In the genomic region with DNA sequence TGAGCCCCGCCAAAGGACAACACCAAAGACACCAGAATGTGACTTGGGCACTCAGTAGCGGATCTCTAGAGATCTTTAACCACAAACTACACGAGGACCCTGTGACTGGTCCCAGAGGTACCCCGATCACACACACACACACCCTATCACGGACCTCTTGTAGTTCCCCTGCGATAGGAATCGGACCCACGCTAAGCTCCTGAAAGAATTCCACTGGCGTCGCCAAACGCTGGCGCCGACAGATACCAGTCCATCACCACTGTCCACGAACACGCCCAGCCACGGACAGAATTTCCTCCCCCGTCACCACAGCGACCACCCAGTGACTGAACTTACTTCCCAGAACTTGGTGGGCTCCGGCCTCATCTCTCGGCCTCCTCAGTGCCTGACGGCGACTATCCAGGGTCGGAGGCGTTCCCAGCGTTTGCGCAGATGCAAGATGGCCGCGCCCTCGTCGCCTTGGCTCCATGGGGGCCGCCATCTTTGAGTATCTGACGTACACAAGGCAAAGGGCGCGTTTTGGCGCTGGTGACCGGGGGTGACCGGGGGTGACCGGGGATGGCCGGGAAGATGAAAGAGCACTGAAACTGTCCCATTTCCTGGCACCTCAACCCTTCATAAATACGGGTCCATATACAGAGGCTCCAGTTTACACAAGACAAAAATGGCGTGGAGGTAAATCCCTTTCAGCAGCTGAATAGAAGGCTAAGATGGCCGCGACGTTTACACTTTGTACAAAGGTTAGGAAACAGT, we compare ENCODE assay signal across 8 cellular contexts. TPM values are rescaled to one million over a fixed set of nuclear protein-coding genes. Genes with fewer than 3 reads are reported as not detected.
DNase-seq lines count a peak whose midpoint lies in the region; ATAC-seq and TF ChIP-seq lines count a peak whose summit lies in the region.

A gene (minus strand): TSS at position 407 of the 753 bp plus-strand sequence. CDS start 4,500 bp downstream, outside the sequence.

- H3K79me2 ChIP-seq in DOHH2 (ENCODE audit: control insufficient read depth, low read length) = no peaks in the 10 kb centered on the region
- H3K79me2 ChIP-seq in osteoblast (ENCODE audit: insufficient read depth, low read length) = peaks cover 28% of the 10 kb centered on the region

- H2AFZ ChIP-seq in osteoblast (ENCODE audit: low read length) = peak within 1 kb of the TSS; percentile 100

- peak; percentile 92 for ATAC-seq in GM21825 (IDR thresholded peaks at IDR 0.05; ENCODE audit: unreplicated experiment)
- peak; percentile 99 for ATAC-seq in SK-N-SH treated with all-trans-retinoic acid at 6 μM for 48 hours
- ATAC-seq in activated naive CD8-positive, alpha-beta T cell treated with anti-CD3 and anti-CD28 coated beads, Interleukin-2, amount 10 ng/mL, durations not matched to agents 7 days and 5 days (ENCODE audit: low read depth) = peak; percentile 95

- 0 out of 2 replicates have a peak, but pooled peaks cover 2% of the 10 kb centered on the region for H3F3A ChIP-seq in DOHH2 (ENCODE audit: control insufficient read depth, insufficient read depth)

- no peaks in the 10 kb centered on the region for H3K9me2 ChIP-seq in DOHH2 (replicated peaks; ENCODE audit: control insufficient read depth, low read length)

- H3K4me1 ChIP-seq in DOHH2 (ENCODE audit: control insufficient read depth, low read length) (peaks cover 11% of the 10 kb centered on the region), osteoblast (ENCODE audit: insufficient read depth, low read length) (peaks cover 6% of the 10 kb centered on the region)

- H3K4me3 ChIP-seq in DOHH2 (ENCODE audit: low read length) (peak within 1 kb of the TSS; percentile 77), MG63 (peak within 1 kb of the TSS; percentile 88), osteoblast (ENCODE audit: insufficient read depth, low read length) (peak within 1 kb of the TSS; percentile 97)

- peak within 1 kb of the TSS; percentile 76 for H3K4me2 ChIP-seq in DOHH2 (ENCODE audit: low read length)
- peak within 1 kb of the TSS; percentile 85 for H3K4me2 ChIP-seq in osteoblast (ENCODE audit: insufficient read depth, low read length)

- H4K20me1 ChIP-seq in DOHH2 (ENCODE audit: control insufficient read depth, insufficient read depth, low read depth, low read length) = no peaks in the 10 kb centered on the region
- no peaks in the 10 kb centered on the region for H4K20me1 ChIP-seq in osteoblast (ENCODE audit: insufficient read depth, low read length)

- H3K27me3 Mint-ChIP-seq in activated naive CD8-positive, alpha-beta T cell treated with anti-CD3 and anti-CD28 coated beads, Interleukin-2, amount 10 ng/mL, durations not matched to agents 7 days and 5 days = no peaks in the 10 kb centered on the region

- H3K27ac Mint-ChIP-seq in activated naive CD8-positive, alpha-beta T cell treated with anti-CD3 and anti-CD28 coated beads, Interleukin-2, amount 10 ng/mL, durations not matched to agents 7 days and 5 days = peak within 1 kb of the TSS; percentile 97

- TF ChIP-seq CTCF in DOHH2 (IDR thresholded peaks at IDR 0.05; ENCODE audit: low read depth, low read length, poor library complexity, severe bottlenecking) (no peak), osteoblast (IDR thresholded peaks at IDR 0.05; ENCODE audit: extremely low read depth, low read depth, low read length) (no peak)

- no peak within 1 kb of the TSS for H3K27ac ChIP-seq in DOHH2 (ENCODE audit: low read depth, low read length)
- H3K27ac ChIP-seq in osteoblast (ENCODE audit: low read depth, low read length) = peak within 1 kb of the TSS; percentile 92
- H3K27ac ChIP-seq in temporal lobe (ENCODE audit: low read depth, low read length) = peak within 1 kb of the TSS; percentile 82

- peaks cover 25% of the 10 kb centered on the region for H3K9me3 Mint-ChIP-seq in activated naive CD8-positive, alpha-beta T cell treated with anti-CD3 and anti-CD28 coated beads, Interleukin-2, amount 10 ng/mL, durations not matched to agents 7 days and 5 days

- H3K36me3 Mint-ChIP-seq in activated naive CD8-positive, alpha-beta T cell treated with anti-CD3 and anti-CD28 coated beads, Interleukin-2, amount 10 ng/mL, durations not matched to agents 7 days and 5 days = peaks cover 49% of the 10 kb centered on the region

- H3K9me3 ChIP-seq in DOHH2 (ENCODE audit: control insufficient read depth, insufficient read depth, low read length) = peaks cover 42% of the 10 kb centered on the region
- peaks cover 22% of the 10 kb centered on the region for H3K9me3 ChIP-seq in MG63
- H3K9me3 ChIP-seq in osteoblast (ENCODE audit: low read depth, low read length) = no peaks in the 10 kb centered on the region

- DNase-seq in MG63 (peak; percentile 85), head of caudate nucleus (peak; percentile 92 to 98 (median 95)), osteoblast (ENCODE audit: insufficient read length, low spot score, missing footprints) (peak; percentile 93)
- DNase-seq in activated naive CD8-positive, alpha-beta T cell treated with anti-CD3 and anti-CD28 coated beads, Interleukin-2, amount 10 ng/mL, durations not matched to agents 7 days and 5 days = peak; percentile 88

- POLR2A ChIA-PET in activated naive CD8-positive, alpha-beta T cell treated with anti-CD3 and anti-CD28 coated beads, Interleukin-2, amount 10 ng/mL, durations not matched to agents 7 days and 5 days (lab: Charles Lee) = interaction anchor here (0.6 to 1.9 kb wide), 4 partner anchors 20 to 181 kb away, joined by 3 to 7 read pairs (median 5); a partner anchor contains a TSS

- intact Hi-C loops in head of caudate nucleus (cut with DNase I) = loop anchor here (2.0 kb wide), 1 partner anchor 21 kb away; a partner anchor contains a TSS

- peaks cover 10% of the 10 kb centered on the region for H3K4me1 Mint-ChIP-seq in activated naive CD8-positive, alpha-beta T cell treated with anti-CD3 and anti-CD28 coated beads, Interleukin-2, amount 10 ng/mL, durations not matched to agents 7 days and 5 days

- H3K36me3 ChIP-seq in DOHH2 (ENCODE audit: control insufficient read depth, low read length) (peaks cover 4% of the 10 kb centered on the region), MG63 (peaks cover 9% of the 10 kb centered on the region), osteoblast (ENCODE audit: insufficient read depth, low read length) (no peaks in the 10 kb centered on the region)

- H3K4me3 Mint-ChIP-seq in activated naive CD8-positive, alpha-beta T cell treated with anti-CD3 and anti-CD28 coated beads, Interleukin-2, amount 10 ng/mL, durations not matched to agents 7 days and 5 days = peak within 1 kb of the TSS; percentile 91

- H3K27me3 ChIP-seq in DOHH2 (ENCODE audit: control insufficient read depth, low read length) (no peaks in the 10 kb centered on the region), MG63 (no peaks in the 10 kb centered on the region), osteoblast (ENCODE audit: insufficient read depth, low read length) (no peaks in the 10 kb centered on the region)

TF ChIP-seq in SK-N-SH treated with all-trans-retinoic acid at 6 μM for 48 hours, 23 proteins besides CTCF, POLR2A, EP300 and RAD21:
- TF ChIP-seq, protein P1, sequence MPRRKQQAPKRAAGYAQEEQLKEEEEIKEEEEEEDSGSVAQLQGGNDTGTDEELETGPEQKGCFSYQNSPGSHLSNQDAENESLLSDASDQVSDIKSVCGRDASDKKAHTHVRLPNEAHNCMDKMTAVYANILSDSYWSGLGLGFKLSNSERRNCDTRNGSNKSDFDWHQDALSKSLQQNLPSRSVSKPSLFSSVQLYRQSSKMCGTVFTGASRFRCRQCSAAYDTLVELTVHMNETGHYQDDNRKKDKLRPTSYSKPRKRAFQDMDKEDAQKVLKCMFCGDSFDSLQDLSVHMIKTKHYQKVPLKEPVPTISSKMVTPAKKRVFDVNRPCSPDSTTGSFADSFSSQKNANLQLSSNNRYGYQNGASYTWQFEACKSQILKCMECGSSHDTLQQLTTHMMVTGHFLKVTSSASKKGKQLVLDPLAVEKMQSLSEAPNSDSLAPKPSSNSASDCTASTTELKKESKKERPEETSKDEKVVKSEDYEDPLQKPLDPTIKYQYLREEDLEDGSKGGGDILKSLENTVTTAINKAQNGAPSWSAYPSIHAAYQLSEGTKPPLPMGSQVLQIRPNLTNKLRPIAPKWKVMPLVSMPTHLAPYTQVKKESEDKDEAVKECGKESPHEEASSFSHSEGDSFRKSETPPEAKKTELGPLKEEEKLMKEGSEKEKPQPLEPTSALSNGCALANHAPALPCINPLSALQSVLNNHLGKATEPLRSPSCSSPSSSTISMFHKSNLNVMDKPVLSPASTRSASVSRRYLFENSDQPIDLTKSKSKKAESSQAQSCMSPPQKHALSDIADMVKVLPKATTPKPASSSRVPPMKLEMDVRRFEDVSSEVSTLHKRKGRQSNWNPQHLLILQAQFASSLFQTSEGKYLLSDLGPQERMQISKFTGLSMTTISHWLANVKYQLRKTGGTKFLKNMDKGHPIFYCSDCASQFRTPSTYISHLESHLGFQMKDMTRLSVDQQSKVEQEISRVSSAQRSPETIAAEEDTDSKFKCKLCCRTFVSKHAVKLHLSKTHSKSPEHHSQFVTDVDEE (CRISPR knock-in tag; IDR thresholded peaks at IDR 0.05) = peak; percentile 74; the same call in 1 of the 2 replicates
- TF ChIP-seq RARB (CRISPR knock-in tag; IDR thresholded peaks at IDR 0.05) (no peak), TCF4 (CRISPR knock-in tag; IDR thresholded peaks at IDR 0.05; ENCODE audit: borderline replicate concordance) (no peak), SNAI2 (CRISPR knock-in tag; IDR thresholded peaks at IDR 0.05) (no peak), CSDC2 (CRISPR knock-in tag; IDR thresholded peaks at IDR 0.05) (0 out of 2 replicates have a peak, but pooled peaks have one; percentile 35)

RNA-seq across cellular contexts. Expression of the gene that starts here (rescaled TPM):
- 5.6 and 8.4 TPM in 2 replicates for total RNA-seq in MG63 (2014; rRNA removed; shearing (Covaris generic); ENCODE audit: low replicate concordance)
- 10 to 100 TPM; 14.1 to 19.7 TPM for total RNA-seq in activated naive CD8-positive, alpha-beta T cell treated with anti-CD3 and anti-CD28 coated beads, Interleukin-2, amount 10 ng/mL, durations not matched to agents 7 days and 5 days
- total RNA-seq in osteoblast (10.9 and 13.0 TPM in 2 replicates), temporal lobe (22.1 TPM)
